Comparison of ENCODE assay signal across 8 cellular contexts in genomic region chr3:57006949-57007419, GRCh38. TPM values are rescaled to one million over a fixed set of nuclear protein-coding genes. Genes with fewer than 3 reads are reported as not detected.
DNase-seq lines count a peak whose midpoint lies in the region; ATAC-seq and TF ChIP-seq lines count a peak whose summit lies in the region.

No MANE protein-coding gene starts in this region.

- H3K36me3 Mint-ChIP-seq in Caco-2 (ENCODE audit: insufficient read depth, unreplicated experiment): no peaks in the 10 kb centered on the region

- H3K9me3 Mint-ChIP-seq in Caco-2 (ENCODE audit: unreplicated experiment): no peaks in the 10 kb centered on the region

- DNase-seq in Caco-2 (peak in 1 of 2 experiments; percentile 44), NCI-H69 (lab: John Stamatoyannopoulos, UW) (peak; percentile 20), GOT3 (lab: John Stamatoyannopoulos, UW) (no peak), DMS114 treated with DMSO at 0.1 percent for 48 hours (lab: John Stamatoyannopoulos, UW; ENCODE audit: unreplicated experiment) (no peak), DMS 273 treated with DMSO at 0.1 percent for 48 hours (lab: John Stamatoyannopoulos, UW) (no peak)

- H3K27me3 Mint-ChIP-seq in Caco-2 (ENCODE audit: insufficient read depth, unreplicated experiment): no peaks in the 10 kb centered on the region

- H3K36me3 ChIP-seq in Caco-2 (ENCODE audit: control insufficient read depth, insufficient read depth, low read length) (no peaks in the 10 kb centered on the region), esophagus (ENCODE audit: control insufficient read depth in 2 of 2, insufficient read depth in 2 of 2, low read length in 1 of 2) (no peaks in the 10 kb centered on the region), parathyroid adenoma (ENCODE audit: control insufficient read depth, insufficient read depth, low read length) (no peaks in the 10 kb centered on the region)

- no peak for ATAC-seq in HG02938 (IDR thresholded peaks at IDR 0.05; ENCODE audit: unreplicated experiment)

- no peaks in the 10 kb centered on the region for H3K79me2 ChIP-seq in parathyroid adenoma

- peaks cover 6% of the 10 kb centered on the region for H3K4me1 Mint-ChIP-seq in Caco-2 (ENCODE audit: low read depth, unreplicated experiment)

- H3K9me3 ChIP-seq in Caco-2 (no peaks in the 10 kb centered on the region), esophagus (ENCODE audit: control insufficient read depth in 2 of 2, insufficient read depth in 1 of 2, low read depth in 1 of 2, low read length in 1 of 2) (no peaks in the 10 kb centered on the region), parathyroid adenoma (ENCODE audit: control insufficient read depth, low read length) (no peaks in the 10 kb centered on the region)

- CTCF ChIA-PET in Caco-2 (lab: Charles Lee): no interaction called here

- WGBS in esophagus, 2 donors: 28 to 37% methylated on average over 7 of the region's 7 CpGs

- intact Hi-C loops in Caco-2 (cut with micrococcal nuclease; ENCODE audit: unreplicated experiment): loop anchor here (1.0 kb wide), 1 partner anchor 32 kb away; no protein-coding TSS in a partner anchor

- H3K4me3 ChIP-seq in Caco-2 (ENCODE audit: low read depth, low read length) (no peak overlapping the region), esophagus (ENCODE audit: low read depth in 1 of 2, low read length in 2 of 2) (no peak overlapping the region), parathyroid adenoma (ENCODE audit: low read depth, low read length) (no peak overlapping the region)

- no peak overlapping the region for H3K4me3 Mint-ChIP-seq in Caco-2 (ENCODE audit: unreplicated experiment)

- H2AFZ ChIP-seq in parathyroid adenoma: peak overlapping the region; percentile 39

- peak overlapping the region; percentile 20 for H3K4me2 ChIP-seq in parathyroid adenoma (ENCODE audit: low read length)

- BruUV-seq in Caco-2 (replicated peaks; lab: Mats Ljungman, UMichigan): no TSS peak

- H3K27ac Mint-ChIP-seq in Caco-2 (ENCODE audit: unreplicated experiment): peak overlapping the region; percentile 86

- TF ChIP-seq CTCF in Caco-2 (IDR thresholded peaks at IDR 0.05; ENCODE audit: insufficient read depth in 1 of 2, low read depth in 1 of 2, low read length in 1 of 2, severe bottlenecking in 1 of 2, unreplicated experiment in 1 of 2) (peak; percentile 14 to 22), parathyroid adenoma (IDR thresholded peaks at IDR 0.05) (peak; percentile 25)

- H3K27ac ChIP-seq in esophagus (ENCODE audit: low read depth in 2 of 2, low read length in 1 of 2) (peak overlapping the region; percentile 85 to 96), parathyroid adenoma (peak overlapping the region; percentile 86)

- H3K4me1 ChIP-seq in Caco-2 (peaks cover 4% of the 10 kb centered on the region; the same call in 1 of the 2 replicates), esophagus (ENCODE audit: control insufficient read depth in 2 of 2, insufficient read depth in 2 of 2, low read length in 1 of 2) (peaks cover 0 to 14% of the 10 kb centered on the region in 2 donors), parathyroid adenoma (peaks cover 53% of the 10 kb centered on the region)

- H3K9ac ChIP-seq in parathyroid adenoma: no peak overlapping the region

- H3K27me3 ChIP-seq in Caco-2 (replicated peaks; ENCODE audit: control insufficient read depth, insufficient read depth, low read length) (no peaks in the 10 kb centered on the region), esophagus (ENCODE audit: control insufficient read depth in 1 of 2, insufficient read depth in 2 of 2, low read length in 2 of 2) (no peaks in the 10 kb centered on the region), parathyroid adenoma (ENCODE audit: control insufficient read depth, insufficient read depth, low read length) (no peaks in the 10 kb centered on the region)

- POLR2A ChIA-PET in Caco-2 (lab: Charles Lee): no interaction called here

RNA-seq across cellular contexts. Expression of gene SPATA12, which starts 53.5 kb away (rescaled TPM):
- 0.16 TPM in 1 of 2 replicates, not detected in the other for total RNA-seq in Caco-2 (2022)
- polyA plus RNA-seq in esophagus: under 1 TPM; 0.02 to 0.05 TPM
